ENCODE assay signal across 8 cellular contexts in genomic region chr11:11842426-11843008, GRCh38. TPM values are rescaled to one million over a fixed set of nuclear protein-coding genes. Genes with fewer than 3 reads are reported as not detected.
DNase-seq lines count a peak whose midpoint lies in the region; ATAC-seq lines count a peak whose summit lies in the region.

No MANE protein-coding gene starts in this region.

- H3K4me3 Mint-ChIP-seq in natural killer cell treated with Interleukin-12 subunit alpha and Interleukin-12 subunit beta and Interleukin-15 and Interleukin-18, amount 100 ng/mL, for 72 hours, result no peak overlapping the region

- DNase-seq in Ammon's horn (ENCODE audit: low spot score) (peak; percentile 71), NCI-H748 treated with DMSO at 0.1 percent for 48 hours (lab: John Stamatoyannopoulos, UW) (peak; percentile 31), fibroblast of gingiva (ENCODE audit: low read depth) (peak; percentile 91), substantia nigra (lab: John Stamatoyannopoulos, UW) (peak in 21 of 49 donors; percentile 12 to 83 (median 52))
- peak; percentile 32 for DNase-seq in activated CD8-positive, alpha-beta memory T cell treated with anti-CD3 and anti-CD28 coated beads, Interleukin-2, amount 50 U/mL, for 24 hours (ENCODE audit: extremely low read depth)
- DNase-seq in natural killer cell treated with Interleukin-12 subunit alpha and Interleukin-12 subunit beta and Interleukin-15 and Interleukin-18, amount 100 ng/mL, for 72 hours (ENCODE audit: low spot score), result peak; percentile 75

- peak overlapping the region; percentile 97 for H3K27ac ChIP-seq in substantia nigra (ENCODE audit: low read depth, low read length, poor library complexity, severe bottlenecking)

- no peak overlapping the region for H3K27ac Mint-ChIP-seq in natural killer cell treated with Interleukin-12 subunit alpha and Interleukin-12 subunit beta and Interleukin-15 and Interleukin-18, amount 100 ng/mL, for 72 hours

- peak; percentile 54 for ATAC-seq in GM18909 (IDR thresholded peaks at IDR 0.05; ENCODE audit: poor library complexity, unreplicated experiment)
- ATAC-seq in HG03159 (IDR thresholded peaks at IDR 0.05; ENCODE audit: unreplicated experiment), result peak; percentile 36
- ATAC-seq in natural killer cell treated with Interleukin-12 subunit alpha and Interleukin-12 subunit beta and Interleukin-15 and Interleukin-18, amount 100 ng/mL, for 72 hours, result peak; percentile 79 to 82

- H3K4me1 Mint-ChIP-seq in natural killer cell treated with Interleukin-12 subunit alpha and Interleukin-12 subunit beta and Interleukin-15 and Interleukin-18, amount 100 ng/mL, for 72 hours (ENCODE audit: low read depth in 2 of 2), result peaks cover 8 to 22% of the 10 kb centered on the region in 2 donors

- H3K9me3 Mint-ChIP-seq in natural killer cell treated with Interleukin-12 subunit alpha and Interleukin-12 subunit beta and Interleukin-15 and Interleukin-18, amount 100 ng/mL, for 72 hours, result no peaks in the 10 kb centered on the region

- H3K27me3 Mint-ChIP-seq in natural killer cell treated with Interleukin-12 subunit alpha and Interleukin-12 subunit beta and Interleukin-15 and Interleukin-18, amount 100 ng/mL, for 72 hours, result peaks cover 3 to 8% of the 10 kb centered on the region in 2 donors

- no peaks in the 10 kb centered on the region for H3K36me3 Mint-ChIP-seq in natural killer cell treated with Interleukin-12 subunit alpha and Interleukin-12 subunit beta and Interleukin-15 and Interleukin-18, amount 100 ng/mL, for 72 hours

RNA-seq across cellular contexts. Expression of gene USP47, which starts 0.7 kb away (rescaled TPM):
- total RNA-seq in natural killer cell treated with Interleukin-12 subunit alpha and Interleukin-12 subunit beta and Interleukin-15 and Interleukin-18, amount 100 ng/mL, for 72 hours, result 10 to 100 TPM; 61.7 to 61.8 TPM
